8 cellular contexts compared by ENCODE assay signal in genomic region chr16:1300664-1301476, GRCh38. TPM values are rescaled to one million over a fixed set of nuclear protein-coding genes. Genes with fewer than 3 reads are reported as not detected.
DNase-seq lines count a peak whose midpoint lies in the region; ATAC-seq and TF ChIP-seq lines count a peak whose summit lies in the region.

No MANE protein-coding gene starts in this region.

- H3K9ac ChIP-seq in fibroblast of lung (ENCODE audit: insufficient read depth, low read length) (no peak overlapping the region), neuronal stem cell (ENCODE audit: low read depth, low read length, poor library complexity) (peak overlapping the region; percentile 12)

- H4K20me1 ChIP-seq in OCI-LY7 (ENCODE audit: insufficient read depth, low read length) (no peaks in the 10 kb centered on the region), fibroblast of lung (ENCODE audit: control insufficient read depth, extremely low read depth, insufficient read depth, low read length) (no peaks in the 10 kb centered on the region)

- WGBS in neuronal stem cell (ENCODE audit: extremely low coverage in 2 of 2, insufficient read length in 2 of 2, insufficient replicate concordance in 1 of 2), 2 donors = no CpG with 5 or more reads among the region's 42 CpGs

- H3K9me2 ChIP-seq in OCI-LY7 (ENCODE audit: insufficient read depth, low read length) = no peaks in the 10 kb centered on the region

- H3K9me3 ChIP-seq in OCI-LY7 (ENCODE audit: low read length) = no peaks in the 10 kb centered on the region
- H3K9me3 ChIP-seq in fibroblast of lung (ENCODE audit: control insufficient read depth, insufficient read depth, low read depth, low read length) = no peaks in the 10 kb centered on the region
- H3K9me3 ChIP-seq in neuronal stem cell (replicated peaks in 1 of 2; ENCODE audit: control insufficient read depth in 2 of 2, insufficient read depth in 1 of 2, low read depth in 1 of 2, low read length in 2 of 2) = no peaks in the 10 kb centered on the region

- H3K4me1 ChIP-seq in OCI-LY7 (ENCODE audit: insufficient read depth, low read length, poor library complexity, severe bottlenecking) = peaks cover 45% of the 10 kb centered on the region
- peaks cover 5% of the 10 kb centered on the region for H3K4me1 ChIP-seq in fibroblast of lung (ENCODE audit: control insufficient read depth, extremely low read depth, insufficient read depth, low read length)
- peaks cover 3 to 4% of the 10 kb centered on the region in 2 donors for H3K4me1 ChIP-seq in neuronal stem cell (ENCODE audit: control insufficient read depth in 2 of 2, insufficient read depth in 1 of 2, low read depth in 1 of 2, low read length in 2 of 2)

- peak overlapping the region; percentile 84 for H2AK5ac ChIP-seq in neuronal stem cell (ENCODE audit: low read depth, low read length)

- H4K8ac ChIP-seq in neuronal stem cell (ENCODE audit: low read depth, low read length) = peak overlapping the region; percentile 70

- H3K79me2 ChIP-seq in OCI-LY7 (ENCODE audit: insufficient read depth, low read depth, low read length) = no peaks in the 10 kb centered on the region
- no peaks in the 10 kb centered on the region for H3K79me2 ChIP-seq in fibroblast of lung (ENCODE audit: control insufficient read depth, insufficient read depth, low read length)

- H2BK120ac ChIP-seq in neuronal stem cell (ENCODE audit: low read depth, low read length) = no peak overlapping the region

- peak overlapping the region; percentile 95 for H3K23ac ChIP-seq in neuronal stem cell (ENCODE audit: low read depth, low read length, poor library complexity)

- no peak overlapping the region for H3K27ac ChIP-seq in OCI-LY7 (ENCODE audit: low read depth, low read length, poor library complexity, severe bottlenecking)
- no peak overlapping the region for H3K27ac ChIP-seq in fibroblast of lung (ENCODE audit: insufficient read depth, low read length)
- no peak overlapping the region for H3K27ac ChIP-seq in neuronal stem cell (replicated peaks; ENCODE audit: low read length)

- CTCF ChIA-PET in OCI-LY7 (lab: Charles Lee; ENCODE audit: unreplicated experiment) = no interaction called here

- no peak overlapping the region for H4K91ac ChIP-seq in neuronal stem cell (ENCODE audit: low read depth, low read length, poor library complexity)

- H3K27me3 ChIP-seq in fibroblast of lung (ENCODE audit: control insufficient read depth, insufficient read depth, low read length) (no peaks in the 10 kb centered on the region), neuronal stem cell (ENCODE audit: control insufficient read depth in 3 of 3, insufficient read depth in 3 of 3, low read depth in 1 of 3, low read length in 3 of 3) (peaks cover 0 to 48% (median 0%) of the 10 kb centered on the region in 3 experiments)

- H3K79me1 ChIP-seq in neuronal stem cell (ENCODE audit: low read depth, low read length) = no peaks in the 10 kb centered on the region

- peak overlapping the region; percentile 60 for H2BK5ac ChIP-seq in neuronal stem cell (ENCODE audit: low read length)

- peak overlapping the region; percentile 94 for H3K18ac ChIP-seq in neuronal stem cell (ENCODE audit: low read length)

- peak overlapping the region; percentile 90 for H2BK12ac ChIP-seq in neuronal stem cell (ENCODE audit: low read length)

- H3K36me3 ChIP-seq in OCI-LY7 (ENCODE audit: insufficient read depth, low read length) (no peaks in the 10 kb centered on the region), fibroblast of lung (ENCODE audit: control insufficient read depth, insufficient read depth, low read length) (no peaks in the 10 kb centered on the region), neuronal stem cell (replicated peaks in 1 of 2; ENCODE audit: control insufficient read depth in 2 of 2, insufficient read depth in 2 of 2, low read length in 2 of 2) (no peaks in the 10 kb centered on the region)

- H2AFZ ChIP-seq in OCI-LY7 (ENCODE audit: low read length) = 0 out of 2 replicates have a peak overlapping the region, but pooled peaks have one; percentile 21
- no peak overlapping the region for H2AFZ ChIP-seq in fibroblast of lung (ENCODE audit: low read length)
- peak overlapping the region; percentile 89 for H2AFZ ChIP-seq in neuronal stem cell (ENCODE audit: low read length)

- H3K4me3 ChIP-seq in OCI-LY7 (ENCODE audit: low read depth, low read length, poor library complexity, severe bottlenecking) (peak overlapping the region; percentile 24), fibroblast of lung (replicated peaks in 1 of 4; ENCODE audit: control extremely low read depth in 1 of 4, insufficient read depth in 1 of 4, low read depth in 3 of 4, low read length in 4 of 4) (peak overlapping the region in 1 of 4 experiments; percentile 10), neuronal stem cell (ENCODE audit: low read length in 2 of 2) (no peak overlapping the region)

- peak overlapping the region; percentile 37 for H3K4ac ChIP-seq in neuronal stem cell (ENCODE audit: low read length)

- TF ChIP-seq CTCF in OCI-LY7 (conservative IDR thresholded peaks at IDR 0.05; ENCODE audit: low read length) = peak; percentile 82
- TF ChIP-seq CTCF in fibroblast of lung (conservative IDR thresholded peaks at IDR 0.05 in 1 of 2, IDR thresholded peaks at IDR 0.05 in 1 of 2; ENCODE audit: low read depth in 1 of 2, low read length in 2 of 2) = peak; percentile 66 to 75

- peak overlapping the region; percentile 38 for H3K14ac ChIP-seq in neuronal stem cell (ENCODE audit: low read length)

- no peak for ATAC-seq in GM19463 (IDR thresholded peaks at IDR 0.05; ENCODE audit: unreplicated experiment)

- intact Hi-C loops in OCI-LY7 (cut with micrococcal nuclease; ENCODE audit: unreplicated experiment) = loop anchor here (10.0 kb wide), 2 partner anchors 114 to 314 kb away; partner anchors contain the start of genes CRAMP1, IFT140 and UNKL

- DNase-seq in NK-92 treated with Interleukin-12 subunit alpha and Interleukin-12 subunit beta, amount 100 ng/mL, for 24 hours (lab: John Stamatoyannopoulos, UW) = peak; percentile 36
- DNase-seq in NK-92 (lab: John Stamatoyannopoulos, UW; ENCODE audit: unreplicated experiment) (no peak), OCI-LY7 (ENCODE audit: low spot score) (peak; percentile 69), fibroblast of lung (ENCODE audit: low read depth in 2 of 2) (peak in 1 of 2 donors; percentile 18), neuronal stem cell (ENCODE audit: low spot score) (peak; percentile 57), superior temporal gyrus (ENCODE audit: extremely low spot score) (peak; percentile 17)
- peak; percentile 86 to 88 for DNase-seq in activated T-cell treated with anti-CD3 and anti-CD28 coated beads, Interleukin-2, amount 50 U/mL, for 48 hours

- BruUV-seq in OCI-LY7 (replicated peaks; lab: Mats Ljungman, UMichigan) = no TSS peak

- H3K4me2 ChIP-seq in OCI-LY7 (ENCODE audit: low read length) = peak overlapping the region; percentile 54
- peak overlapping the region; percentile 35 for H3K4me2 ChIP-seq in fibroblast of lung (ENCODE audit: extremely low read depth, insufficient read depth, low read length)
- H3K4me2 ChIP-seq in neuronal stem cell (ENCODE audit: insufficient read depth, low read length, poor library complexity, severe bottlenecking) = peak overlapping the region; percentile 40

- POLR2A ChIA-PET in OCI-LY7 (lab: Charles Lee) = no interaction called here

- H2BK15ac ChIP-seq in neuronal stem cell (ENCODE audit: low read length) = peak overlapping the region; percentile 97

RNA-seq across cellular contexts. Expression of gene UBE2I, which starts 8.6 kb away (rescaled TPM):
- total RNA-seq in OCI-LY7 (2014; rRNA removed; shearing (Covaris generic)) = 122 and 126 TPM in 2 replicates
- total RNA-seq in OCI-LY7 (2022) (323 and 349 TPM in 2 replicates), fibroblast of lung (42.1 and 44.4 TPM in 2 replicates)
- 142 and 202 TPM in 2 replicates for polyA plus RNA-seq in fibroblast of lung
- polyA plus RNA-seq in fibroblast of lung (2012) = 119 and 157 TPM in 2 replicates
- 27.7 and 27.9 TPM in 2 replicates for polyA minus RNA-seq in fibroblast of lung (ENCODE audit: low replicate concordance)
- polyA plus RNA-seq in neuronal stem cell (2013, experiment 1 of 2) = 253 TPM
- 258 TPM for polyA plus RNA-seq in neuronal stem cell (2013, experiment 2 of 2)

RNA-seq across cellular contexts. Expression of gene BAIAP3, which starts 32.6 kb away (rescaled TPM):
- total RNA-seq in OCI-LY7 (2014; rRNA removed; shearing (Covaris generic)) = 2.9 and 6.3 TPM in 2 replicates
- total RNA-seq in OCI-LY7 (2022) (2.4 and 3.2 TPM in 2 replicates), fibroblast of lung (0.26 and 0.83 TPM in 2 replicates)
- polyA plus RNA-seq in fibroblast of lung = 0.19 and 0.22 TPM in 2 replicates
- 0.58 and 0.73 TPM in 2 replicates for polyA plus RNA-seq in fibroblast of lung (2012)
- 0.11 and 2.9 TPM in 2 replicates for polyA minus RNA-seq in fibroblast of lung (ENCODE audit: low replicate concordance)
- polyA plus RNA-seq in neuronal stem cell (2013, experiment 1 of 2) = 3.1 TPM
- 2.9 TPM for polyA plus RNA-seq in neuronal stem cell (2013, experiment 2 of 2)

RNA-seq across cellular contexts. Expression of gene TPSD1, which starts 45.0 kb away (rescaled TPM):
- not detected in 2 replicates for total RNA-seq in OCI-LY7 (2014; rRNA removed; shearing (Covaris generic))
- not detected in 2 replicates for total RNA-seq in OCI-LY7 (2022)
- not detected in 2 replicates for total RNA-seq in fibroblast of lung
- polyA plus RNA-seq in fibroblast of lung = not detected in 2 replicates
- polyA plus RNA-seq in fibroblast of lung (2012) = not detected in 2 replicates
- not detected in 2 replicates for polyA minus RNA-seq in fibroblast of lung (ENCODE audit: low replicate concordance)
- polyA plus RNA-seq in neuronal stem cell (2013, experiment 1 of 2) = 0.06 TPM
- polyA plus RNA-seq in neuronal stem cell (2013, experiment 2 of 2) = not detected

RNA-seq across cellular contexts. Expression of gene TSR3, which starts 50.8 kb away (rescaled TPM):
- total RNA-seq in OCI-LY7 (2014; rRNA removed; shearing (Covaris generic)) = 75.8 and 99.4 TPM in 2 replicates
- total RNA-seq in OCI-LY7 (2022) (43.5 and 47.2 TPM in 2 replicates), fibroblast of lung (74.7 and 77.6 TPM in 2 replicates)
- 36.2 and 41.9 TPM in 2 replicates for polyA plus RNA-seq in fibroblast of lung
- polyA plus RNA-seq in fibroblast of lung (2012) = 65.9 and 94.7 TPM in 2 replicates
- 23.6 and 25.5 TPM in 2 replicates for polyA minus RNA-seq in fibroblast of lung (ENCODE audit: low replicate concordance)
- 32.4 TPM for polyA plus RNA-seq in neuronal stem cell (2013, experiment 1 of 2)
- polyA plus RNA-seq in neuronal stem cell (2013, experiment 2 of 2) = 29.6 TPM

RNA-seq across cellular contexts. Expression of gene GNPTG, which starts 50.9 kb away (rescaled TPM):
- total RNA-seq in OCI-LY7 (2014; rRNA removed; shearing (Covaris generic)) = 21.3 and 22.5 TPM in 2 replicates
- total RNA-seq in OCI-LY7 (2022) (24.1 and 26.6 TPM in 2 replicates), fibroblast of lung (38.8 and 40.8 TPM in 2 replicates)
- 43.2 and 44.6 TPM in 2 replicates for polyA plus RNA-seq in fibroblast of lung
- polyA plus RNA-seq in fibroblast of lung (2012) = 39.7 and 43.4 TPM in 2 replicates
- polyA minus RNA-seq in fibroblast of lung (ENCODE audit: low replicate concordance) = 12.8 and 47.4 TPM in 2 replicates
- polyA plus RNA-seq in neuronal stem cell (2013, experiment 1 of 2) = 14.7 TPM
- polyA plus RNA-seq in neuronal stem cell (2013, experiment 2 of 2) = 13.2 TPM
